ENCODE assay signal across 1 cellular context in genomic region chr7:2281556-2281955, GRCh38.
TF ChIP-seq lines count a peak whose summit lies in the region.

No MANE protein-coding gene starts in this region.

TF ChIP-seq in endothelial cell of umbilical vein, 7 proteins besides CTCF, POLR2A, EP300 and RAD21:
- TF ChIP-seq POLR2AphosphoS5 (IDR thresholded peaks at IDR 0.05; ENCODE audit: insufficient read depth, low read depth, low read length) (no peak), FOS (IDR thresholded peaks at IDR 0.05; ENCODE audit: borderline replicate concordance, insufficient read depth, low read length) (no peak), MYC (IDR thresholded peaks at IDR 0.05; ENCODE audit: low read depth, low read length) (no peak), JUN (IDR thresholded peaks at IDR 0.05; ENCODE audit: borderline replicate concordance, insufficient read depth, insufficient read length, low read depth) (no peak), GATA2 (IDR thresholded peaks at IDR 0.05; ENCODE audit: insufficient read depth, insufficient read length, low read depth, low read length) (no peak), EZH2 (IDR thresholded peaks at IDR 0.05; ENCODE audit: borderline replicate concordance, low read depth, low read length, severe bottlenecking) (no peak), MAX (IDR thresholded peaks at IDR 0.05; ENCODE audit: insufficient read depth, insufficient read length) (no peak)
